ENCODE assay signal across 10 cellular contexts in genomic region chr20:38873050-38873581, GRCh38. TPM values are rescaled to one million over a fixed set of nuclear protein-coding genes. Genes with fewer than 3 reads are reported as not detected.
A peak's percentile ranks its signal among the peaks of the same experiment; 100 is the strongest.
DNase-seq lines count a peak whose midpoint lies in the region; ATAC-seq, FAIRE-seq and TF ChIP-seq lines count a peak whose summit lies in the region.
"Had no signal": no experiment of that assay in that cellular context is flagged by ENCODE, and none has a peak within 500 bp of the region (broad histone marks: within the 10 kb centered on the region; RNA-seq: fewer than 3 reads in every experiment).

No MANE protein-coding gene starts in this region.

- no peak overlapping the region for H3K4me3 ChIP-seq in liver (ENCODE audit: low read depth in 1 of 3, low read length in 3 of 3)
- H3K4me3 ChIP-seq in HepG2 (replicated peaks in 1 of 3; ENCODE audit: insufficient read depth in 1 of 3, low read depth in 2 of 3, low read length in 3 of 3): no peak overlapping the region
- H3K4me3 ChIP-seq in MM.1S (ENCODE audit: low read length): peak overlapping the region; percentile 44
- H3K4me3 ChIP-seq: A549, adrenal gland had no signal

- no peak for TF ChIP-seq EP300 in HepG2 (IDR thresholded peaks at IDR 0.05; ENCODE audit: low read depth in 2 of 2, low read length in 2 of 2)
- no peak for TF ChIP-seq EP300 in HepG2 (CRISPR knock-in tag; IDR thresholded peaks at IDR 0.05; ENCODE audit: borderline replicate concordance)

- no peak for FAIRE-seq in HepG2 (lab: Jason Lieb, UNC)
- FAIRE-seq: A549 had no signal

- peaks cover 77% of the 10 kb centered on the region for H3F3A ChIP-seq in MM.1S (ENCODE audit: insufficient read depth, low read length)

- no peaks in the 10 kb centered on the region for H3K9me2 ChIP-seq in MM.1S (replicated peaks; ENCODE audit: insufficient read depth, low read length)

- peak overlapping the region; percentile 19 to 41 for H3K27ac ChIP-seq in liver (ENCODE audit: low read depth in 1 of 2, low read length in 2 of 2)
- no peak overlapping the region for H3K27ac ChIP-seq in HepG2 (ENCODE audit: extremely low read length, insufficient read depth, low read length)
- H3K27ac ChIP-seq in MM.1S (ENCODE audit: low read length): peak overlapping the region; percentile 97
- H3K27ac ChIP-seq: A549 had no signal

- H3K9me3 ChIP-seq in liver (ENCODE audit: control insufficient read depth in 4 of 4, low read length in 3 of 4) (no peaks in the 10 kb centered on the region), HepG2 (ENCODE audit: low read length) (no peaks in the 10 kb centered on the region), MM.1S (replicated peaks; ENCODE audit: insufficient read depth, low read length) (no peaks in the 10 kb centered on the region)
- H3K9me3 ChIP-seq: A549, adrenal gland had no signal

- POLR2A ChIA-PET in HepG2 (lab: Yijun Ruan, JAX): no interaction called here

- H3K36me3 ChIP-seq in liver (ENCODE audit: control insufficient read depth in 4 of 4, insufficient read depth in 3 of 4, low read depth in 1 of 4, low read length in 3 of 4) (no peaks in the 10 kb centered on the region), HepG2 (replicated peaks in 1 of 2; ENCODE audit: control insufficient read depth in 1 of 2, insufficient read depth in 2 of 2, low read length in 2 of 2) (no peaks in the 10 kb centered on the region), MM.1S (replicated peaks; ENCODE audit: insufficient read depth, low read length) (0 out of 2 replicates have a peak, but pooled peaks cover 4% of the 10 kb centered on the region)
- H3K36me3 ChIP-seq: adrenal gland had no signal

- no peak for ATAC-seq in HepG2

- in situ Hi-C loops in HepG2 (cut with HindIII; ENCODE audit: extremely low pct_ligation_motif_present, low pct_unique_long_range_greater_than_20kb): no loop called here

- TF ChIP-seq POLR2A in HepG2 (IDR thresholded peaks at IDR 0.05; ENCODE audit: insufficient read depth in 1 of 2, low read depth in 2 of 2, low read length in 2 of 2): no peak

- H2AFZ ChIP-seq in HepG2 (ENCODE audit: low read length) (no peak overlapping the region), MM.1S (ENCODE audit: low read length) (no peak overlapping the region)

- CTCF ChIA-PET in HepG2 (lab: Yijun Ruan, JAX; ENCODE audit: low intra/inter-chr PET ratio, low total read pairs): no interaction called here

- BruUV-seq in HepG2 (replicated peaks; lab: Mats Ljungman, UMichigan): no TSS peak

- TF ChIP-seq CTCF in liver (IDR thresholded peaks at IDR 0.05; ENCODE audit: low read depth, low read length, missing input control): no peak
- no peak for TF ChIP-seq CTCF in HepG2 (CRISPR knock-in tag; IDR thresholded peaks at IDR 0.05)
- no peak for TF ChIP-seq CTCF in MM.1S (IDR thresholded peaks at IDR 0.05; ENCODE audit: low read length)

- H3K9ac ChIP-seq in liver (ENCODE audit: low read depth in 1 of 2, low read length in 2 of 2) (no peak overlapping the region), HepG2 (ENCODE audit: insufficient read depth, low read depth, low read length) (no peak overlapping the region), MM.1S (ENCODE audit: low read length) (peak overlapping the region; percentile 93)

- H3K27me3 ChIP-seq in liver (ENCODE audit: control insufficient read depth in 4 of 4, insufficient read depth in 4 of 4, low read length in 3 of 4) (no peaks in the 10 kb centered on the region), HepG2 (ENCODE audit: control insufficient read depth in 1 of 2, insufficient read depth in 2 of 2, low read length in 2 of 2) (peaks cover 7 to 45% of the 10 kb centered on the region in 2 experiments; a peak in 4 of 5 replicates), MM.1S (replicated peaks; ENCODE audit: insufficient read depth, low read length) (no peaks in the 10 kb centered on the region)
- H3K27me3 ChIP-seq: adrenal gland had no signal

- H4K20me1 ChIP-seq in HepG2 (ENCODE audit: insufficient read depth, low read length): no peaks in the 10 kb centered on the region
- H4K20me1 ChIP-seq in MM.1S (ENCODE audit: insufficient read depth, low read length): no peaks in the 10 kb centered on the region

- intact Hi-C loops in HepG2 (cut with micrococcal nuclease; ENCODE audit: unreplicated experiment): no loop called here

- H3K79me2 ChIP-seq in HepG2 (ENCODE audit: insufficient read depth, low read length) (no peaks in the 10 kb centered on the region), MM.1S (ENCODE audit: low read length) (peaks cover 54% of the 10 kb centered on the region)

- 83% methylated on average over 12 of the region's 12 CpGs for WGBS in liver
- 26% methylated on average over 11 of the region's 12 CpGs for WGBS in HepG2 (ENCODE audit: low lambda C conversion rate)

- H3K4me1 ChIP-seq in liver (ENCODE audit: control insufficient read depth in 4 of 4, insufficient read depth in 4 of 4, low read length in 3 of 4) (peaks cover 2 to 10% (median 7%) of the 10 kb centered on the region in 4 donors), HepG2 (ENCODE audit: insufficient read depth, low read length) (0 out of 2 replicates have a peak, but pooled peaks cover 7% of the 10 kb centered on the region), MM.1S (ENCODE audit: low read length) (peaks cover 87% of the 10 kb centered on the region)
- H3K4me1 ChIP-seq: adrenal gland had no signal

- H3K4me2 ChIP-seq in HepG2 (ENCODE audit: low read depth, low read length) (no peak overlapping the region), MM.1S (ENCODE audit: low read depth, low read length) (peak overlapping the region; percentile 87)

- TF ChIP-seq RAD21 in liver (IDR thresholded peaks at IDR 0.05): no peak
- TF ChIP-seq RAD21 in HepG2 (CRISPR knock-in tag; IDR thresholded peaks at IDR 0.05): no peak

- no peak for DNase-seq in HepG2 (ENCODE audit: low spot score)
- DNase-seq in MM.1S: peak; percentile 91
- peak; percentile 92 for DNase-seq in activated effector memory CD4-positive, alpha-beta T cell treated with anti-CD3 and anti-CD28 coated beads, Interleukin-2, amount 50 U/mL, for 16 hours
- DNase-seq in stimulated activated CD4-positive, alpha-beta T cell treated with anti-CD3 and anti-CD28 coated beads, Interleukin-4, amount 100 ng/mL, for 1 hour: peak; percentile 77
- no peak for DNase-seq in retina
- no peak for DNase-seq in T1000 (lab: John Stamatoyannopoulos, UW)
- DNase-seq in NCI-H187 (lab: John Stamatoyannopoulos, UW): no peak

TF ChIP-seq in liver, 16 proteins besides CTCF, POLR2A, EP300 and RAD21 (continues in another document):
- TF ChIP-seq SP1 (IDR thresholded peaks at IDR 0.05) (no peak), RXRA (IDR thresholded peaks at IDR 0.05) (no peak)

TF ChIP-seq in HepG2, 621 proteins besides CTCF, POLR2A, EP300 and RAD21 (continues in another document):
- TF ChIP-seq HDAC2 (CRISPR knock-in tag; IDR thresholded peaks at IDR 0.05) (no peak), ATF5 (CRISPR knock-in tag; IDR thresholded peaks at IDR 0.05; ENCODE audit: low read depth) (no peak), HHEX (CRISPR knock-in tag; IDR thresholded peaks at IDR 0.05) (no peak), SIX4 (CRISPR knock-in tag; IDR thresholded peaks at IDR 0.05) (no peak), PCBP2 (optimal IDR thresholded peaks at IDR 0.05; ENCODE audit: low read depth, low read length, poor library complexity, severe bottlenecking) (no peak), ARNT (IDR thresholded peaks at IDR 0.05) (no peak), CREBL2 (CRISPR knock-in tag; IDR thresholded peaks at IDR 0.05; ENCODE audit: borderline replicate concordance) (no peak)

RNA-seq across cellular contexts. Expression of gene FAM83D, which starts 53.1 kb away (rescaled TPM):
- total RNA-seq in liver: 10 to 100 TPM in 1 of 2 donors, 1 to 10 TPM in 1; 2.8 to 28.2 TPM
- 1 to 10 TPM; 1.1 to 2.6 TPM for polyA plus RNA-seq in liver
- total RNA-seq in HepG2 (2016; rRNA removed; fragmentation: Illumina TruSeq; extraction: Trizol): 64.0 and 76.5 TPM in 2 replicates
- total RNA-seq in HepG2 (2016; cell fraction: cytosol; rRNA removed; fragmentation: Illumina TruSeq; extraction: Trizol; ENCODE audit: low read depth): 7.7 and 8.1 TPM in 2 replicates
- 64.0 and 71.6 TPM in 2 replicates for total RNA-seq in HepG2 (2016; cell fraction: insoluble cytoplasmic fraction; rRNA removed; fragmentation: Illumina TruSeq; extraction: Trizol)
- total RNA-seq in HepG2 (2016; cell fraction: membrane; rRNA removed; fragmentation: Illumina TruSeq; extraction: Trizol): 21.2 and 23.0 TPM in 2 replicates
- 31.3 and 37.7 TPM in 2 replicates for total RNA-seq in HepG2 (2016; cell fraction: nucleus; rRNA removed; fragmentation: Illumina TruSeq; extraction: Trizol)
- 26.7 and 51.4 TPM in 2 replicates for polyA plus RNA-seq in HepG2 (2011; rRNA removed)
- 28.2 and 38.6 TPM in 2 replicates for polyA plus RNA-seq in HepG2 (2011; cell fraction: cytosol; rRNA removed)
- 23.7 and 42.3 TPM in 2 replicates for polyA plus RNA-seq in HepG2 (2011; cell fraction: nucleus; rRNA removed)
- polyA plus RNA-seq in HepG2 (2012): 13.4 and 27.1 TPM in 2 replicates
- 3.9 and 4.0 TPM in 2 replicates for polyA plus RNA-seq in HepG2 (2016; cell fraction: cytosol; fragmentation: Illumina TruSeq; extraction: Trizol; ENCODE audit: low read depth)
- polyA plus RNA-seq in HepG2 (2016; cell fraction: insoluble cytoplasmic fraction; fragmentation: Illumina TruSeq; extraction: Trizol; ENCODE audit: low read depth): 80.4 and 80.8 TPM in 2 replicates
- polyA plus RNA-seq in HepG2 (2016; cell fraction: membrane; fragmentation: Illumina TruSeq; extraction: Trizol; ENCODE audit: low read depth): 11.5 and 12.2 TPM in 2 replicates
- 61.5 and 62.0 TPM in 2 replicates for polyA plus RNA-seq in HepG2 (2016; cell fraction: nucleus; fragmentation: Illumina TruSeq; extraction: Trizol; ENCODE audit: insufficient read depth, low read depth)
- polyA minus RNA-seq in HepG2 (2011; rRNA and poly(A)+ RNA removed; ENCODE audit: low replicate concordance): 42.3 and 93.4 TPM in 2 replicates
- polyA minus RNA-seq in HepG2 (2011; cell fraction: cytosol; rRNA and poly(A)+ RNA removed): 16.7 and 27.9 TPM in 2 replicates
- polyA minus RNA-seq in HepG2 (2011; cell fraction: nucleus; rRNA and poly(A)+ RNA removed): 19.5 and 32.3 TPM in 2 replicates

Comparison
In these comparisons a context has a peak if more than half of its experiments do, and no peak if none do; other contexts are left out.
1. DNase-seq: peak in MM.1S (single experiment), activated effector memory CD4-positive, alpha-beta T cell treated with anti-CD3 and anti-CD28 coated beads, Interleukin-2, amount 50 U/mL, for 16 hours (single experiment) and stimulated activated CD4-positive, alpha-beta T cell treated with anti-CD3 and anti-CD28 coated beads, Interleukin-4, amount 100 ng/mL, for 1 hour (single experiment); none in HepG2 (single experiment), retina (single experiment), T1000 (single experiment) and NCI-H187 (0 of 2).